8 cellular contexts compared by ENCODE assay signal in the genomic region with DNA sequence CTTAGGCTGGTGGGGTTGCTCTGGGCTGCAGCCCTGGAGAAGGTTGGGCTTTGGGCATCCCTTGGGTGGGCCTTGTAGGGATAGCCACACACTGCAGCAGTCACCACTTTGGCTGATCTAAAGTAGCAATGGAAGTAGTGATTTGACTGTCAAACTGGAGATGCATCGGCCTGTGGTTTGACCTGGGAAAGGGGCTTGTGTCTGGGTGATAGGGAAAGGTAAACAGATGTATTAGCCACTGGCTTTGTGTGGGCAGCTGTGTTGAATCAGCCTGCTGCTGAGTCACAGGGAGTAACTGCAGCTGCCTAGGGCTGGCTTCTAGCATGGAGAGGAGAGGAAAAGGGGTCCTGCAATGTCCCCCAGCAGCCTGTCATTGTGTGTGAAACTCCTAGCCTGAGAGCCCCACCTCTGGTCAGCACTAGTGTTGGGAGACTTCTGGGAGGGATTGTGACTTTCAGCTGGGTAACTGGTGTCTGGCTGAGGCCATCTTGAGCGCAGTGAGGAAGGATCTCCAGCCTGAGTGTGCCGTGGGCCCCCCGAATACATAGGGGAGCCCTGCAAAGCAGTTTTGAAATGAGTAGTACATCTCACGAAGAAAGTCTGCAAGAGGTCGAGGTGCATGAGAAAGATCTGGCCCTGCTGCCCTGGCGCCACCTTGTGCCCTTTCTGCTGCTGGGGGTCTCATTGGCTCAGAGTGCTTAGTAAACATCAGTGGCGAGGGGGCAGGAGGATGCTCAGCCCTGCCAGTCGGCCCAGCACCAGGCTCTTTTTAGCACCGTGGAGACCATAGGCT.
A peak's percentile ranks its signal among the peaks of the same experiment; 100 is the strongest.
DNase-seq lines count a peak whose midpoint lies in the region; ATAC-seq and TF ChIP-seq lines count a peak whose summit lies in the region.

No MANE protein-coding gene starts in this region.

- H3K9me3 Mint-ChIP-seq in activated naive CD4-positive, alpha-beta T cell treated with anti-CD3 and anti-CD28 coated beads, Interleukin-2, amount 50 U/mL, for 72 hours = no peaks in the 10 kb centered on the region

- H3K79me2 ChIP-seq in mammary epithelial cell (ENCODE audit: insufficient read depth, low read length) = no peaks in the 10 kb centered on the region

- H4K20me1 ChIP-seq in mammary epithelial cell (ENCODE audit: insufficient read depth, low read length) = no peaks in the 10 kb centered on the region

- no peak overlapping the region for H3K9ac ChIP-seq in mammary epithelial cell (ENCODE audit: insufficient read depth, low read length)

- dilution Hi-C loops in mammary epithelial cell (cut with HindIII; ENCODE audit: low sequenced_read_pairs) = no loop called here

- no peak overlapping the region for H3K27ac Mint-ChIP-seq in activated naive CD4-positive, alpha-beta T cell treated with anti-CD3 and anti-CD28 coated beads, Interleukin-2, amount 50 U/mL, for 72 hours

- intact Hi-C loops in mammary epithelial cell (cut with micrococcal nuclease) = no loop called here

- in situ Hi-C loops in mammary epithelial cell (cut with MboI; ENCODE audit: low sequenced_read_pairs in 2 of 2) = no loop called here

- H3K36me3 ChIP-seq in mammary epithelial cell (ENCODE audit: insufficient read depth, low read length) = no peaks in the 10 kb centered on the region
- H3K36me3 ChIP-seq in tibial nerve = no peaks in the 10 kb centered on the region

- H3K27me3 ChIP-seq in mammary epithelial cell (ENCODE audit: insufficient read depth, low read length) (no peaks in the 10 kb centered on the region), tibial nerve (no peaks in the 10 kb centered on the region)

- ATAC-seq in activated naive CD4-positive, alpha-beta T cell treated with anti-CD3 and anti-CD28 coated beads, Interleukin-2, amount 50 U/mL, for 72 hours = peak; percentile 34 to 72
- ATAC-seq in HG03442 (IDR thresholded peaks at IDR 0.05; ENCODE audit: unreplicated experiment) (peak; percentile 61), GM19455 (IDR thresholded peaks at IDR 0.05; ENCODE audit: unreplicated experiment) (no peak), GM18909 (IDR thresholded peaks at IDR 0.05; ENCODE audit: poor library complexity, unreplicated experiment) (no peak)

- H3K4me3 ChIP-seq in mammary epithelial cell (replicated peaks in 1 of 3; ENCODE audit: insufficient read depth in 1 of 3, low read depth in 2 of 3, low read length in 3 of 3) (no peak overlapping the region), tibial nerve (no peak overlapping the region)

- peak in 1 of 2 donors; percentile 22 for TF ChIP-seq CTCF in mammary epithelial cell (conservative IDR thresholded peaks at IDR 0.05 in 1 of 2, IDR thresholded peaks at IDR 0.05 in 1 of 2; ENCODE audit: extremely low read depth in 1 of 2, insufficient read depth in 1 of 2, low read depth in 1 of 2, low read length in 2 of 2)
- TF ChIP-seq CTCF in tibial nerve (IDR thresholded peaks at IDR 0.05) = no peak

- no peaks in the 10 kb centered on the region for H3K9me3 ChIP-seq in mammary epithelial cell (replicated peaks; ENCODE audit: insufficient read depth, low read length)
- peaks cover 0 to 3% (median 0%) of the 10 kb centered on the region in 4 donors for H3K9me3 ChIP-seq in tibial nerve

- DNase-seq in activated naive CD4-positive, alpha-beta T cell treated with anti-CD3 and anti-CD28 coated beads, Interleukin-2, amount 50 U/mL, for 72 hours (ENCODE audit: low spot score in 2 of 2) = no peak
- no peak for DNase-seq in activated naive CD4-positive, alpha-beta T cell (lab: John Stamatoyannopoulos, UW)
- DNase-seq in mammary epithelial cell = peak; percentile 81
- DNase-seq in stimulated activated CD8-positive, alpha-beta memory T cell treated with anti-CD3 and anti-CD28 coated beads, Interleukin-4, amount 100 ng/mL, for 48 hours = peak; percentile 49
- no peak for DNase-seq in tibial nerve (ENCODE audit: low spot score in 2 of 2)

- no TSS peak for BruUV-seq in mammary epithelial cell (replicated peaks; lab: Mats Ljungman, UMichigan)

- TF ChIP-seq POLR2A in tibial nerve (IDR thresholded peaks at IDR 0.05) = no peak

- no peak overlapping the region for H3K4me2 ChIP-seq in mammary epithelial cell (ENCODE audit: insufficient read depth, low read depth, low read length)

- H3K27ac ChIP-seq in mammary epithelial cell (ENCODE audit: insufficient read depth, low read depth, low read length) (no peak overlapping the region), tibial nerve (no peak overlapping the region)

- H3K4me1 ChIP-seq in mammary epithelial cell (ENCODE audit: insufficient read depth, low read length) (peaks cover 35% of the 10 kb centered on the region), tibial nerve (no peaks in the 10 kb centered on the region)

- TF ChIP-seq EP300 in tibial nerve (IDR thresholded peaks at IDR 0.05) = no peak

- WGBS in mammary epithelial cell (ENCODE audit: low coverage, missing lambda C conversion rate) = 75% methylated on average over 10 of the region's 10 CpGs
- 57 to 70% methylated on average over 10 of the region's 10 CpGs for WGBS in tibial nerve, 2 donors

- H3K36me3 Mint-ChIP-seq in activated naive CD4-positive, alpha-beta T cell treated with anti-CD3 and anti-CD28 coated beads, Interleukin-2, amount 50 U/mL, for 72 hours = no peaks in the 10 kb centered on the region

- no peak overlapping the region for H2AFZ ChIP-seq in mammary epithelial cell (ENCODE audit: low read depth, low read length)

- CTCF ChIA-PET in mammary epithelial cell (lab: Charles Lee; ENCODE audit: low non-redundant PET) = interaction anchor here (0.5 kb wide), 1 partner anchor 32 kb away, joined by 4 read pairs; no protein-coding TSS in a partner anchor

Comparison
In these comparisons a context has a peak if more than half of its experiments do, and no peak if none do; other contexts are left out.
1. ATAC-seq: peak in activated naive CD4-positive, alpha-beta T cell treated with anti-CD3 and anti-CD28 coated beads, Interleukin-2, amount 50 U/mL, for 72 hours (2 of 2) and HG03442 (single experiment); none in GM19455 (single experiment) and GM18909 (single experiment).
2. DNase-seq: peak in mammary epithelial cell (single experiment) and stimulated activated CD8-positive, alpha-beta memory T cell treated with anti-CD3 and anti-CD28 coated beads, Interleukin-4, amount 100 ng/mL, for 48 hours (single experiment); none in activated naive CD4-positive, alpha-beta T cell treated with anti-CD3 and anti-CD28 coated beads, Interleukin-2, amount 50 U/mL, for 72 hours (0 of 2), activated naive CD4-positive, alpha-beta T cell (0 of 4) and tibial nerve (0 of 2).